Comparison of ENCODE assay signal across 18 cellular contexts in genomic region chr22:34608716-34609115, GRCh38.
DNase-seq lines count a peak whose midpoint lies in the region; ATAC-seq and TF ChIP-seq lines count a peak whose summit lies in the region.
"Had no signal": no experiment of that assay in that cellular context is flagged by ENCODE, and none has a peak within 500 bp of the region (broad histone marks: within the 10 kb centered on the region; RNA-seq: fewer than 3 reads in every experiment).

No MANE protein-coding gene starts in this region.

- H3K36me3 Mint-ChIP-seq in naive thymus-derived CD8-positive, alpha-beta T cell, result no peaks in the 10 kb centered on the region
- H3K36me3 Mint-ChIP-seq: CD4-positive, alpha-beta memory T cell had no signal

- no peak for TF ChIP-seq POLR2A in body of pancreas (IDR thresholded peaks at IDR 0.05)

- WGBS in body of pancreas, 2 donors, result 13 to 21% methylated on average over 1 of the region's 1 CpG

- H3K27ac ChIP-seq in RWPE2 (ENCODE audit: poor library complexity, severe bottlenecking), result no peak overlapping the region
- peak overlapping the region; percentile 41 for H3K27ac ChIP-seq in epithelial cell of prostate
- no peak overlapping the region for H3K27ac ChIP-seq in body of pancreas

- intact Hi-C loops in body of pancreas (cut with DNase I), result no loop called here

- H3K27ac Mint-ChIP-seq in naive thymus-derived CD8-positive, alpha-beta T cell, result no peak overlapping the region
- H3K27ac Mint-ChIP-seq: B cell; CD4-positive, alpha-beta memory T cell; HFFc6 had no signal

- ATAC-seq in RWPE2 (ENCODE audit: low read depth) (peak; percentile 38; the same call in 2 of the 3 replicates), body of pancreas (no peak)
- no peak for ATAC-seq in naive thymus-derived CD8-positive, alpha-beta T cell

- no peak overlapping the region for H3K4me3 Mint-ChIP-seq in naive thymus-derived CD8-positive, alpha-beta T cell
- H3K4me3 Mint-ChIP-seq: B cell; CD4-positive, alpha-beta memory T cell; HFFc6 had no signal

- H3K27me3 ChIP-seq in RWPE2 (ENCODE audit: insufficient read depth, poor library complexity, severe bottlenecking) (no peaks in the 10 kb centered on the region), body of pancreas (no peaks in the 10 kb centered on the region)

- H3K36me3 ChIP-seq in RWPE2 (ENCODE audit: low read depth), result no peaks in the 10 kb centered on the region
- no peaks in the 10 kb centered on the region for H3K36me3 ChIP-seq in body of pancreas (replicated peaks in 1 of 2; ENCODE audit: insufficient read depth in 1 of 2, low read depth in 2 of 2)

- DNase-seq in AG10803 (ENCODE audit: low read depth), result peak; percentile 18
- no peak for DNase-seq in RWPE2 (ENCODE audit: low spot score)
- DNase-seq in epithelial cell of prostate (ENCODE audit: low read depth, low spot score), result peak; percentile 6
- DNase-seq in kidney tubule cell (ENCODE audit: low spot score), result peak; percentile 60
- DNase-seq in naive thymus-derived CD8-positive, alpha-beta T cell, result no peak
- DNase-seq in NCI-H128 (lab: John Stamatoyannopoulos, UW; ENCODE audit: unreplicated experiment), result no peak
- DNase-seq in body of pancreas, result no peak
- DNase-seq: 8988T; ACHN; C1 segment of cervical spinal cord; CD4-positive, alpha-beta memory T cell; COR-L47; DMS153; DND-41; GDM1; HCEC 1CT; HFFc6 had no signal

- H3K4me1 ChIP-seq in RWPE2 (ENCODE audit: insufficient read depth, poor library complexity, severe bottlenecking) (no peaks in the 10 kb centered on the region), body of pancreas (no peaks in the 10 kb centered on the region)

- no peaks in the 10 kb centered on the region for H3K4me1 Mint-ChIP-seq in naive thymus-derived CD8-positive, alpha-beta T cell
- H3K4me1 Mint-ChIP-seq: B cell; CD4-positive, alpha-beta memory T cell had no signal

- H3K27me3 Mint-ChIP-seq in naive thymus-derived CD8-positive, alpha-beta T cell, result peaks cover 0 to 12% (median 2%) of the 10 kb centered on the region in 5 donors
- H3K27me3 Mint-ChIP-seq: B cell had no signal

- H3K9me3 ChIP-seq in RWPE2 (ENCODE audit: severe bottlenecking) (no peaks in the 10 kb centered on the region), body of pancreas (no peaks in the 10 kb centered on the region)

- POLR2A ChIA-PET in naive thymus-derived CD8-positive, alpha-beta T cell (lab: Charles Lee), result no interaction called here

- peaks cover 0 to 7% (median 0%) of the 10 kb centered on the region in 9 donors for H3K9me3 Mint-ChIP-seq in naive thymus-derived CD8-positive, alpha-beta T cell

- H3K4me3 ChIP-seq in AG10803 (ENCODE audit: low read length) (no peak overlapping the region), RWPE2 (ENCODE audit: severe bottlenecking) (no peak overlapping the region), body of pancreas (no peak overlapping the region)

- no peak for TF ChIP-seq CTCF in AG10803 (conservative IDR thresholded peaks at IDR 0.05; ENCODE audit: low read length)
- no peak for TF ChIP-seq CTCF in RWPE2 (IDR thresholded peaks at IDR 0.05; ENCODE audit: poor library complexity, severe bottlenecking)
- no peak for TF ChIP-seq CTCF in body of pancreas (IDR thresholded peaks at IDR 0.05)

Comparison
In these comparisons a context has a peak if more than half of its experiments do, and no peak if none do; other contexts are left out.
1. DNase-seq: peak in AG10803 (single experiment), epithelial cell of prostate (single experiment) and kidney tubule cell (single experiment); none in RWPE2 (single experiment), naive thymus-derived CD8-positive, alpha-beta T cell (0 of 10), NCI-H128 (single experiment) and body of pancreas (0 of 4).